ENCODE assay signal across 20 cellular contexts in genomic region chr3:76776927-76777326, GRCh38.
DNase-seq lines count a peak whose midpoint lies in the region; ATAC-seq, FAIRE-seq and TF ChIP-seq lines count a peak whose summit lies in the region.
"Had no signal": no experiment of that assay in that cellular context is flagged by ENCODE, and none has a peak within 500 bp of the region (broad histone marks: within the 10 kb centered on the region; RNA-seq: fewer than 3 reads in every experiment).

No MANE protein-coding gene starts in this region.

- H3K9me3 Mint-ChIP-seq in activated T-cell treated with anti-CD3 and anti-CD28 coated beads, Interleukin-2, amount 50 U/mL, for 24 hours: peaks cover 20% of the 10 kb centered on the region

- no peak overlapping the region for H3K4me3 Mint-ChIP-seq in activated T-cell treated with anti-CD3 and anti-CD28 coated beads, Interleukin-2, amount 50 U/mL, for 24 hours
- H3K4me3 Mint-ChIP-seq: CD14-positive monocyte; CD4-positive, alpha-beta memory T cell; CD4-positive, CD25-positive, alpha-beta regulatory T cell; CD8-positive, alpha-beta memory T cell had no signal

- no peaks in the 10 kb centered on the region for H3K4me1 Mint-ChIP-seq in activated T-cell treated with anti-CD3 and anti-CD28 coated beads, Interleukin-2, amount 50 U/mL, for 24 hours (ENCODE audit: low read depth)
- H3K4me1 Mint-ChIP-seq: CD14-positive monocyte; CD4-positive, alpha-beta memory T cell; CD4-positive, CD25-positive, alpha-beta regulatory T cell; CD8-positive, alpha-beta memory T cell had no signal

- H3K36me3 Mint-ChIP-seq in activated T-cell treated with anti-CD3 and anti-CD28 coated beads, Interleukin-2, amount 50 U/mL, for 24 hours (ENCODE audit: low read depth): no peaks in the 10 kb centered on the region
- H3K36me3 Mint-ChIP-seq: CD14-positive monocyte; CD4-positive, alpha-beta memory T cell; CD4-positive, CD25-positive, alpha-beta regulatory T cell; CD8-positive, alpha-beta memory T cell had no signal

- ATAC-seq in SK-N-SH treated with all-trans-retinoic acid at 6 μM for 48 hours: no peak

- DNase-seq in NCI-H146 treated with DMSO at 0.1 percent for 48 hours (lab: John Stamatoyannopoulos, UW; ENCODE audit: unreplicated experiment): peak; percentile 37
- no peak for DNase-seq in D721Med (ENCODE audit: insufficient read length, low spot score)
- DNase-seq in activated T-cell treated with anti-CD3 and anti-CD28 coated beads, Interleukin-2, amount 50 U/mL, for 24 hours: no peak
- DNase-seq in activated CD4-positive, CD25-positive, alpha-beta regulatory T cell (lab: John Stamatoyannopoulos, UW): no peak
- DNase-seq: 8988T; ACHN; BE2C; C1 segment of cervical spinal cord; CD4-positive, alpha-beta memory T cell; CD4-positive, CD25-positive, alpha-beta regulatory T cell; CD8-positive, alpha-beta memory T cell; COR-L47; DMS79 treated with DMSO at 0.1 percent for 48 hours; GF-D8 had no signal

- FAIRE-seq in D721Med (lab: Jason Lieb, UNC): no peak
- FAIRE-seq: A204.1, G401.6, GM12891, GM19239 had no signal

- H3K27me3 Mint-ChIP-seq in activated T-cell treated with anti-CD3 and anti-CD28 coated beads, Interleukin-2, amount 50 U/mL, for 24 hours: no peaks in the 10 kb centered on the region
- H3K27me3 Mint-ChIP-seq: CD4-positive, alpha-beta memory T cell; CD4-positive, CD25-positive, alpha-beta regulatory T cell; CD8-positive, alpha-beta memory T cell had no signal

- no peak for TF ChIP-seq CTCF in D721Med (IDR thresholded peaks at IDR 0.05; ENCODE audit: insufficient read depth, missing control alignments)

- no peak overlapping the region for H3K27ac Mint-ChIP-seq in activated T-cell treated with anti-CD3 and anti-CD28 coated beads, Interleukin-2, amount 50 U/mL, for 24 hours
- H3K27ac Mint-ChIP-seq: CD14-positive monocyte; CD4-positive, alpha-beta memory T cell; CD4-positive, CD25-positive, alpha-beta regulatory T cell; CD8-positive, alpha-beta memory T cell had no signal

TF ChIP-seq in SK-N-SH treated with all-trans-retinoic acid at 6 μM for 48 hours, 23 proteins besides CTCF, POLR2A, EP300 and RAD21:
- no peak for TF ChIP-seq ZC3H10 (CRISPR knock-in tag; IDR thresholded peaks at IDR 0.05)
- no peak for TF ChIP-seq TOX (CRISPR knock-in tag; IDR thresholded peaks at IDR 0.05; ENCODE audit: borderline replicate concordance)
- TF ChIP-seq ESRRG (CRISPR knock-in tag; IDR thresholded peaks at IDR 0.05): peak; percentile 86; the same call in 1 of the 2 replicates
- peak; percentile 90 for TF ChIP-seq TCF4 (CRISPR knock-in tag; IDR thresholded peaks at IDR 0.05; ENCODE audit: borderline replicate concordance)
- TF ChIP-seq ISL1 (CRISPR knock-in tag; IDR thresholded peaks at IDR 0.05): peak; percentile 99
- TF ChIP-seq PPARA (CRISPR knock-in tag; IDR thresholded peaks at IDR 0.05; ENCODE audit: borderline replicate concordance): no peak
- peak; percentile 32; the same call in 1 of the 2 replicates for TF ChIP-seq ZFP3 (CRISPR knock-in tag; IDR thresholded peaks at IDR 0.05)
- peak; percentile 97 for TF ChIP-seq TSHZ2 (CRISPR knock-in tag; IDR thresholded peaks at IDR 0.05)
- TF ChIP-seq BACH2 (CRISPR knock-in tag; IDR thresholded peaks at IDR 0.05; ENCODE audit: borderline replicate concordance): no peak
- no peak for TF ChIP-seq PATZ1 (CRISPR knock-in tag; IDR thresholded peaks at IDR 0.05; ENCODE audit: borderline replicate concordance)
- TF ChIP-seq CREB5 (CRISPR knock-in tag; IDR thresholded peaks at IDR 0.05; ENCODE audit: low read depth): peak; percentile 82; the same call in 1 of the 2 replicates
- TF ChIP-seq CSDC2 (CRISPR knock-in tag; IDR thresholded peaks at IDR 0.05): 0 out of 2 replicates have a peak, but pooled peaks have one; percentile 32
- TF ChIP-seq POU6F1 (CRISPR knock-in tag; IDR thresholded peaks at IDR 0.05; ENCODE audit: borderline replicate concordance, low read depth): peak; percentile 37; the same call in 1 of the 2 replicates
- TF ChIP-seq GLIS3 (CRISPR knock-in tag; IDR thresholded peaks at IDR 0.05): peak; percentile 77; the same call in 1 of the 2 replicates
- TF ChIP-seq CSRNP3 (CRISPR knock-in tag; IDR thresholded peaks at IDR 0.05): 0 out of 2 replicates have a peak, but pooled peaks have one; percentile 87
- TF ChIP-seq ZNF70 (CRISPR knock-in tag; IDR thresholded peaks at IDR 0.05): no peak
